ENCODE assay signal across 9 cellular contexts in genomic region chr12:7131502-7131866, GRCh38. TPM values are rescaled to one million over a fixed set of nuclear protein-coding genes. Genes with fewer than 3 reads are reported as not detected.
DNase-seq lines count a peak whose midpoint lies in the region; ATAC-seq, FAIRE-seq and TF ChIP-seq lines count a peak whose summit lies in the region.
"Had no signal": no experiment of that assay in that cellular context is flagged by ENCODE, and none has a peak within 500 bp of the region (broad histone marks: within the 10 kb centered on the region; RNA-seq: fewer than 3 reads in every experiment).

No MANE protein-coding gene starts in this region.

- intact Hi-C loops in left ventricle myocardium inferior (cut with micrococcal nuclease) (no loop called here), heart left ventricle (cut with DNase I) (no loop called here), upper lobe of right lung (cut with DNase I) (no loop called here), CD14-positive monocyte (cut with micrococcal nuclease) (no loop called here)

- H3K4me1 ChIP-seq in left ventricle myocardium inferior (peaks cover 32% of the 10 kb centered on the region), heart left ventricle (peaks cover 0 to 29% (median 19%) of the 10 kb centered on the region in 12 donors), keratinocyte (ENCODE audit: control insufficient read depth, extremely low read depth, insufficient read depth, low read length) (peaks cover 18% of the 10 kb centered on the region), upper lobe of right lung (peaks cover 20% of the 10 kb centered on the region)

- dilution Hi-C loops in keratinocyte (cut with MboI; ENCODE audit: extremely low pct_ligation_motif_present, low sequenced_read_pairs): no loop called here

- FAIRE-seq in keratinocyte (lab: Jason Lieb, UNC): no peak
- no peak for FAIRE-seq in D721Med (lab: Jason Lieb, UNC)

- H3K4me2 ChIP-seq in keratinocyte (ENCODE audit: control insufficient read depth, extremely low read depth, insufficient read depth, low read depth, low read length): peak overlapping the region; percentile 95

- H3K9me1 ChIP-seq in keratinocyte (ENCODE audit: control insufficient read depth, extremely low read depth, insufficient read depth, low read length): no peaks in the 10 kb centered on the region

- H3K9me3 ChIP-seq in left ventricle myocardium inferior (replicated peaks) (no peaks in the 10 kb centered on the region), heart left ventricle (no peaks in the 10 kb centered on the region), keratinocyte (ENCODE audit: control insufficient read depth, low read depth, low read length) (no peaks in the 10 kb centered on the region), upper lobe of right lung (no peaks in the 10 kb centered on the region)

- H3K4me1 Mint-ChIP-seq in activated CD8-positive, alpha-beta memory T cell treated with anti-CD3 and anti-CD28 coated beads, Interleukin-2, amount 10 ng/mL, durations not matched to agents 7 days and 5 days: peaks cover 38% of the 10 kb centered on the region
- H3K4me1 Mint-ChIP-seq in CD14-positive monocyte: peaks cover 31% of the 10 kb centered on the region

- H3K36me3 ChIP-seq in left ventricle myocardium inferior: peaks cover 13% of the 10 kb centered on the region
- H3K36me3 ChIP-seq in heart left ventricle: peaks cover 0 to 21% (median 0%) of the 10 kb centered on the region in 9 donors
- H3K36me3 ChIP-seq in keratinocyte (ENCODE audit: control insufficient read depth in 2 of 2, extremely low read depth in 1 of 2, insufficient read depth in 2 of 2, low read length in 2 of 2): peaks cover 7 to 19% of the 10 kb centered on the region in 2 experiments
- peaks cover 26% of the 10 kb centered on the region for H3K36me3 ChIP-seq in upper lobe of right lung

- H3K27me3 ChIP-seq in left ventricle myocardium inferior (ENCODE audit: low read depth) (peaks cover 19% of the 10 kb centered on the region), heart left ventricle (peaks cover 0 to 19% (median 0%) of the 10 kb centered on the region in 9 donors), keratinocyte (ENCODE audit: control insufficient read depth, extremely low read depth, insufficient read depth, low read length) (no peaks in the 10 kb centered on the region), upper lobe of right lung (no peaks in the 10 kb centered on the region)

- H2AFZ ChIP-seq in keratinocyte (ENCODE audit: control insufficient read depth, low read length): no peak overlapping the region

- CTCF ChIA-PET in activated CD8-positive, alpha-beta memory T cell treated with anti-CD3 and anti-CD28 coated beads, Interleukin-2, amount 10 ng/mL, durations not matched to agents 7 days and 5 days (lab: Charles Lee): interaction anchor here (0.6 to 2.5 kb wide), 6 partner anchors 13 to 174 kb away, joined by 3 to 10 read pairs (median 3); no protein-coding TSS in a partner anchor

- H4K20me1 ChIP-seq in keratinocyte (ENCODE audit: control insufficient read depth, extremely low read depth, insufficient read depth, low read length): peaks cover 2% of the 10 kb centered on the region

- H3K27ac ChIP-seq in left ventricle myocardium inferior (replicated peaks) (no peak overlapping the region), heart left ventricle (no peak overlapping the region), keratinocyte (ENCODE audit: control insufficient read depth, insufficient read depth, low read length) (no peak overlapping the region), upper lobe of right lung (no peak overlapping the region)

- H3K9me3 Mint-ChIP-seq in activated CD8-positive, alpha-beta memory T cell treated with anti-CD3 and anti-CD28 coated beads, Interleukin-2, amount 10 ng/mL, durations not matched to agents 7 days and 5 days (ENCODE audit: low read depth): no peaks in the 10 kb centered on the region
- peaks cover 0 to 17% (median 6%) of the 10 kb centered on the region in 7 donors for H3K9me3 Mint-ChIP-seq in CD14-positive monocyte

- H3K27me3 Mint-ChIP-seq in activated CD8-positive, alpha-beta memory T cell treated with anti-CD3 and anti-CD28 coated beads, Interleukin-2, amount 10 ng/mL, durations not matched to agents 7 days and 5 days: no peaks in the 10 kb centered on the region
- peaks cover 44 to 51% (median 45%) of the 10 kb centered on the region in 3 donors for H3K27me3 Mint-ChIP-seq in CD14-positive monocyte (ENCODE audit: low read depth in 3 of 3)

- DNase-seq in left ventricle myocardium inferior: no peak
- no peak for DNase-seq in heart left ventricle
- peak; percentile 88 for DNase-seq in activated CD8-positive, alpha-beta memory T cell treated with anti-CD3 and anti-CD28 coated beads, Interleukin-2, amount 10 ng/mL, durations not matched to agents 7 days and 5 days
- no peak for DNase-seq in keratinocyte (ENCODE audit: low read depth, low spot score)
- no peak for DNase-seq in upper lobe of right lung
- no peak for DNase-seq in D721Med (ENCODE audit: insufficient read length, low spot score)
- DNase-seq in mucosa of gallbladder (ENCODE audit: low spot score): no peak
- no peak for DNase-seq in CD14-positive monocyte (ENCODE audit: low spot score)

- WGBS in heart left ventricle, 4 donors: 49 to 66% (median 62%) methylated on average over 7 of the region's 7 CpGs

- H3K9ac ChIP-seq in keratinocyte (ENCODE audit: control insufficient read depth, extremely low read depth, insufficient read depth, low read length): no peak overlapping the region

- TF ChIP-seq POLR2A in heart left ventricle (IDR thresholded peaks at IDR 0.05): no peak

- peak overlapping the region; percentile 87 for H3K27ac Mint-ChIP-seq in activated CD8-positive, alpha-beta memory T cell treated with anti-CD3 and anti-CD28 coated beads, Interleukin-2, amount 10 ng/mL, durations not matched to agents 7 days and 5 days
- H3K27ac Mint-ChIP-seq in CD14-positive monocyte: peak overlapping the region in 3 of 7 donors; percentile 21 to 82 (median 44)

- ATAC-seq in heart left ventricle: no peak
- ATAC-seq in activated CD8-positive, alpha-beta memory T cell treated with anti-CD3 and anti-CD28 coated beads, Interleukin-2, amount 10 ng/mL, durations not matched to agents 7 days and 5 days: peak; percentile 59
- ATAC-seq in upper lobe of right lung: no peak

- H3K4me3 ChIP-seq in left ventricle myocardium inferior (peak overlapping the region; percentile 76), heart left ventricle (peak overlapping the region in 6 of 12 donors; percentile 61 to 78 (median 70)), keratinocyte (ENCODE audit: control insufficient read depth in 2 of 3, extremely low read depth in 1 of 3, insufficient read depth in 2 of 3, low read depth in 1 of 3, low read length in 3 of 3) (peak overlapping the region in 1 of 3 experiments; percentile 74), upper lobe of right lung (peak overlapping the region; percentile 69)

- TF ChIP-seq CTCF in left ventricle myocardium inferior (IDR thresholded peaks at IDR 0.05; ENCODE audit: borderline replicate concordance): no peak
- TF ChIP-seq CTCF in heart left ventricle (IDR thresholded peaks at IDR 0.05): no peak
- TF ChIP-seq CTCF in keratinocyte (optimal IDR thresholded peaks at IDR 0.05 in 1 of 3, IDR thresholded peaks at IDR 0.05 in 1 of 3, conservative IDR thresholded peaks at IDR 0.05 in 1 of 3; ENCODE audit: extremely low read depth in 1 of 3, insufficient read depth in 2 of 3, low read length in 3 of 3): no peak
- no peak for TF ChIP-seq CTCF in upper lobe of right lung (IDR thresholded peaks at IDR 0.05)
- no peak for TF ChIP-seq CTCF in D721Med (IDR thresholded peaks at IDR 0.05; ENCODE audit: insufficient read depth, missing control alignments)
- TF ChIP-seq CTCF in CD14-positive monocyte (IDR thresholded peaks at IDR 0.05): no peak

- H3K79me2 ChIP-seq in keratinocyte (ENCODE audit: control insufficient read depth, insufficient read depth, low read length): no peaks in the 10 kb centered on the region

- H3K4me3 Mint-ChIP-seq in activated CD8-positive, alpha-beta memory T cell treated with anti-CD3 and anti-CD28 coated beads, Interleukin-2, amount 10 ng/mL, durations not matched to agents 7 days and 5 days: peak overlapping the region; percentile 95
- peak overlapping the region in 1 of 2 donors; percentile 91 for H3K4me3 Mint-ChIP-seq in CD14-positive monocyte

- peaks cover 32% of the 10 kb centered on the region for H3K36me3 Mint-ChIP-seq in activated CD8-positive, alpha-beta memory T cell treated with anti-CD3 and anti-CD28 coated beads, Interleukin-2, amount 10 ng/mL, durations not matched to agents 7 days and 5 days
- H3K36me3 Mint-ChIP-seq in CD14-positive monocyte: peaks cover 30 to 40% of the 10 kb centered on the region in 2 donors

RNA-seq across cellular contexts. Expression of gene CLSTN3, which starts 1.3 kb away (rescaled TPM):
- total RNA-seq in left ventricle myocardium inferior (4.6 TPM), heart left ventricle (10 to 100 TPM in 2 of 9 donors, 1 to 10 TPM in 7; 3.3 to 18.7 (median 4.1) TPM), upper lobe of right lung (48.2 TPM), mucosa of gallbladder (40.6 TPM)
- polyA plus RNA-seq in heart left ventricle (1 to 10 TPM; 3.1 to 4.2 TPM), keratinocyte (12.8 to 21.6 TPM (median 15.2 TPM) in 3 replicates), CD14-positive monocyte (not detected)
- 100 to 1,000 TPM in 1 of 2 experiments, 10 to 100 TPM in 1; 71.9 to 109 TPM for total RNA-seq in activated CD8-positive, alpha-beta memory T cell treated with anti-CD3 and anti-CD28 coated beads, Interleukin-2, amount 10 ng/mL, durations not matched to agents 7 days and 5 days
- polyA plus RNA-seq in keratinocyte (2011; ENCODE audit: low read depth): 16.6 TPM
- polyA plus RNA-seq in keratinocyte (2011; cell fraction: cytosol; rRNA removed): 2.5 and 3.4 TPM in 2 replicates
- polyA plus RNA-seq in keratinocyte (2011; cell fraction: nucleus; rRNA removed): 81.1 and 81.9 TPM in 2 replicates
- polyA plus RNA-seq in keratinocyte (2012; ENCODE audit: low replicate concordance): 9.6 and 9.8 TPM in 2 replicates
- 21.6 to 63.8 TPM (median 42.5 TPM) in 3 replicates for polyA minus RNA-seq in keratinocyte
- 25.5 TPM for polyA minus RNA-seq in keratinocyte (2011; cell fraction: cytosol; rRNA and poly(A)+ RNA removed)
- 35.0 and 60.0 TPM in 2 replicates for polyA minus RNA-seq in keratinocyte (2011; cell fraction: nucleus; rRNA and poly(A)+ RNA removed)

RNA-seq across cellular contexts. Expression of gene RBP5, which starts 2.8 kb away (rescaled TPM):
- total RNA-seq in left ventricle myocardium inferior (0.47 TPM), heart left ventricle (1 to 10 TPM in 1 of 9 donors, under 1 TPM in 1, not detected in 7; 0.86 to 2.1 TPM), upper lobe of right lung (7.1 TPM), mucosa of gallbladder (7.1 TPM)
- polyA plus RNA-seq in heart left ventricle (under 1 TPM; 0.34 to 0.94 TPM), keratinocyte (not detected in 3 replicates), CD14-positive monocyte (not detected)
- total RNA-seq in activated CD8-positive, alpha-beta memory T cell treated with anti-CD3 and anti-CD28 coated beads, Interleukin-2, amount 10 ng/mL, durations not matched to agents 7 days and 5 days: under 1 TPM; 0.87 to 0.91 TPM
- polyA plus RNA-seq in keratinocyte (2011; ENCODE audit: low read depth): not detected
- polyA plus RNA-seq in keratinocyte (2011; cell fraction: cytosol; rRNA removed): not detected in 2 replicates
- not detected in 2 replicates for polyA plus RNA-seq in keratinocyte (2011; cell fraction: nucleus; rRNA removed)
- 1.4 and 1.8 TPM in 2 replicates for polyA plus RNA-seq in keratinocyte (2012; ENCODE audit: low replicate concordance)
- polyA minus RNA-seq in keratinocyte: not detected in 3 replicates
- polyA minus RNA-seq in keratinocyte (2011; cell fraction: cytosol; rRNA and poly(A)+ RNA removed): not detected
- polyA minus RNA-seq in keratinocyte (2011; cell fraction: nucleus; rRNA and poly(A)+ RNA removed): not detected in 2 replicates
- total RNA-seq: fibroblast of lung had no signal
- polyA plus RNA-seq: fibroblast of lung had no signal

RNA-seq across cellular contexts. Expression of gene C1RL, which starts 22.5 kb away (rescaled TPM):
- total RNA-seq in left ventricle myocardium inferior: 8.1 TPM
- 10 to 100 TPM in 3 of 9 donors, 1 to 10 TPM in 6; 5.4 to 27.1 (median 7.9) TPM for total RNA-seq in heart left ventricle
- polyA plus RNA-seq in heart left ventricle: 1 to 10 TPM; 7.9 to 9.8 TPM
- total RNA-seq in activated CD8-positive, alpha-beta memory T cell treated with anti-CD3 and anti-CD28 coated beads, Interleukin-2, amount 10 ng/mL, durations not matched to agents 7 days and 5 days: 10 to 100 TPM; 21.8 to 27.4 TPM
- polyA plus RNA-seq in keratinocyte: 8.5 to 13.5 TPM (median 9.3 TPM) in 3 replicates
- polyA plus RNA-seq in keratinocyte (2011; ENCODE audit: low read depth): 3.0 TPM
- polyA plus RNA-seq in keratinocyte (2011; cell fraction: cytosol; rRNA removed): 7.5 and 8.4 TPM in 2 replicates
- 24.4 and 33.2 TPM in 2 replicates for polyA plus RNA-seq in keratinocyte (2011; cell fraction: nucleus; rRNA removed)
- polyA plus RNA-seq in keratinocyte (2012; ENCODE audit: low replicate concordance): 8.3 and 9.9 TPM in 2 replicates
- 14.8 to 24.6 TPM (median 21.7 TPM) in 3 replicates for polyA minus RNA-seq in keratinocyte
- 17.8 TPM for polyA minus RNA-seq in keratinocyte (2011; cell fraction: cytosol; rRNA and poly(A)+ RNA removed)
- polyA minus RNA-seq in keratinocyte (2011; cell fraction: nucleus; rRNA and poly(A)+ RNA removed): 17.9 and 28.6 TPM in 2 replicates
- 91.6 TPM for total RNA-seq in upper lobe of right lung
- 49.6 TPM for total RNA-seq in mucosa of gallbladder
- polyA plus RNA-seq in CD14-positive monocyte: 1 to 10 TPM; 4.8 to 5.6 TPM

RNA-seq across cellular contexts. Expression of gene C1R, which starts 39.2 kb away (rescaled TPM):
- total RNA-seq in left ventricle myocardium inferior (143 TPM), heart left ventricle (100 to 1,000 TPM in 5 of 9 donors, 10 to 100 TPM in 4; 42.6 to 343 (median 107) TPM), upper lobe of right lung (367 TPM), mucosa of gallbladder (303 TPM)
- polyA plus RNA-seq in heart left ventricle (10 to 100 TPM; 49.1 to 98.5 TPM), keratinocyte (2.8 to 8.0 TPM (median 3.2 TPM) in 3 replicates), CD14-positive monocyte (under 1 TPM in 1 of 2 donors, not detected in 1; 0.14 TPM)
- total RNA-seq in activated CD8-positive, alpha-beta memory T cell treated with anti-CD3 and anti-CD28 coated beads, Interleukin-2, amount 10 ng/mL, durations not matched to agents 7 days and 5 days: 1 to 10 TPM; 4.0 to 5.3 TPM
- polyA plus RNA-seq in keratinocyte (2011; ENCODE audit: low read depth): 0.52 TPM
- polyA plus RNA-seq in keratinocyte (2011; cell fraction: cytosol; rRNA removed): 1.3 and 1.7 TPM in 2 replicates
- 3.8 and 4.6 TPM in 2 replicates for polyA plus RNA-seq in keratinocyte (2011; cell fraction: nucleus; rRNA removed)
- polyA plus RNA-seq in keratinocyte (2012; ENCODE audit: low replicate concordance): 0.85 and 2.5 TPM in 2 replicates
- 1.8 to 11.9 TPM (median 5.3 TPM) in 3 replicates for polyA minus RNA-seq in keratinocyte
- 1.5 TPM for polyA minus RNA-seq in keratinocyte (2011; cell fraction: cytosol; rRNA and poly(A)+ RNA removed)
- 2.6 and 4.3 TPM in 2 replicates for polyA minus RNA-seq in keratinocyte (2011; cell fraction: nucleus; rRNA and poly(A)+ RNA removed)

RNA-seq across cellular contexts. Expression of gene PEX5, which starts 58.0 kb away (rescaled TPM):
- total RNA-seq in left ventricle myocardium inferior (33.5 TPM), heart left ventricle (10 to 100 TPM; 24.9 to 40.1 (median 29.9) TPM), upper lobe of right lung (46.7 TPM), mucosa of gallbladder (53.7 TPM)
- polyA plus RNA-seq in heart left ventricle (10 to 100 TPM in 1 of 2 donors, 1 to 10 TPM in 1; 9.7 to 45.9 TPM), keratinocyte (10.8 to 17.2 TPM (median 14.4 TPM) in 3 replicates), CD14-positive monocyte (1 to 10 TPM; 4.3 to 7.1 TPM)
- 10 to 100 TPM; 15.3 to 16.2 TPM for total RNA-seq in activated CD8-positive, alpha-beta memory T cell treated with anti-CD3 and anti-CD28 coated beads, Interleukin-2, amount 10 ng/mL, durations not matched to agents 7 days and 5 days
- polyA plus RNA-seq in keratinocyte (2011; ENCODE audit: low read depth): 11.2 TPM
- 12.1 and 12.8 TPM in 2 replicates for polyA plus RNA-seq in keratinocyte (2011; cell fraction: cytosol; rRNA removed)
- polyA plus RNA-seq in keratinocyte (2011; cell fraction: nucleus; rRNA removed): 25.3 and 26.8 TPM in 2 replicates
- 19.5 and 20.0 TPM in 2 replicates for polyA plus RNA-seq in keratinocyte (2012; ENCODE audit: low replicate concordance)
- 13.0 to 17.2 TPM (median 16.5 TPM) in 3 replicates for polyA minus RNA-seq in keratinocyte
- polyA minus RNA-seq in keratinocyte (2011; cell fraction: cytosol; rRNA and poly(A)+ RNA removed): 19.0 TPM
- 12.0 and 15.8 TPM in 2 replicates for polyA minus RNA-seq in keratinocyte (2011; cell fraction: nucleus; rRNA and poly(A)+ RNA removed)
